In the genomic region with DNA sequence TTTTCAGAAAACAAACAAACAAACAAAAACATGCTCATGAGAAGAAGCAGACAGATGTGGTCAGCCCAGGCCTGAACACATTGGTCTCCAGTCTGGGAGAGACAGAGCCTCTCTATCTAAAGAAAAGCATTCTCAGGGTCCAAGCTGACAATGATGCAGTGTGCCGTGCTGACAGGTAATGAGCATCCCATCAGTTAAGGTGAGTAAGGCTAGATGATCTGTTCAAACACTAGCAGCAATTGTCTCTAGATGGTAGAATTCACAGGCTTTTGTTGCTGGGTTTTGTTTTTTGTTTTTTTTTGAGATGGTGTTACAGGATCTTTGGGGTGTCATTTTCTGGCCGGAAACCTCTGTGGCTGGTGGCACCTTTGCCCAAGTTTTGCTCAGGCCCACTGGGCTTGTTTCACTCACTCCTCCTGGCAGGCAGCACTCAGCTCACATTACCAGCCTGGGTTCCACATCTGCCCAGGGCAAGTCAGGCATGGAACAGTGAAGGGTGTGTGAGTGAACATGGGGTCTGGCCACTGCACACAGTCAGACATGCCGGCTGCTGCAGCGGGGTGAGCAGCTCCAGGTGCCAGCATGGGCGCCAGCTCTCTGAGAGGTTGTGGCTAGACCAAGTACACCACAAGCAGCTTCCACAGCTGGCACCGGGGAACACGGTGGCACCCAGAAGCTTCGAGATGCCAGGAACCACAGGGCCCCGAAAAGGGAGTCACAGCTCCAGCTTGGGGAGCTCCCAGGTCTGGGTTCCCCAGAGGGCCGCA, we compare ENCODE assay signal across 34 cellular contexts. TPM values are rescaled to one million over a fixed set of nuclear protein-coding genes. Genes with fewer than 3 reads are reported as not detected.
"Had no signal": no experiment of that assay in that cellular context is flagged by ENCODE, and none has a peak within 500 bp of the region (broad histone marks: within the 10 kb centered on the region; RNA-seq: fewer than 3 reads in every experiment).

No MANE protein-coding gene starts in this region.

- H3K9me3 ChIP-seq: SJSA1, SK-N-SH had no signal

- H3K4me2 ChIP-seq: SK-N-SH had no signal

- ATAC-seq: activated CD8-positive, alpha-beta memory T cell treated with anti-CD3 and anti-CD28 coated beads, Interleukin-2, amount 10 ng/mL, durations not matched to agents 7 days and 5 days; K562; Panc1; T-helper 17 cell had no signal

- H3K9me3 Mint-ChIP-seq: activated CD4-positive, alpha-beta memory T cell treated with anti-CD3 and anti-CD28 coated beads, Interleukin-2, amount 10 ng/mL, durations not matched to agents 7 days and 5 days; activated naive CD8-positive, alpha-beta T cell treated with anti-CD3 and anti-CD28 coated beads for 36 hours; T-cell had no signal

- H3K4me3 Mint-ChIP-seq: activated CD4-positive, alpha-beta memory T cell treated with anti-CD3 and anti-CD28 coated beads, Interleukin-2, amount 10 ng/mL, durations not matched to agents 7 days and 5 days; activated CD8-positive, alpha-beta memory T cell treated with anti-CD3 and anti-CD28 coated beads, Interleukin-2, amount 10 ng/mL, durations not matched to agents 7 days and 5 days; activated naive CD8-positive, alpha-beta T cell treated with anti-CD3 and anti-CD28 coated beads for 36 hours; T-cell; T-helper 17 cell had no signal

- H3K4me1 ChIP-seq: SJSA1 had no signal

- H3K36me3 ChIP-seq: cardiac muscle cell, SJSA1, WERI-Rb-1 had no signal

- H3K4me3 ChIP-seq: cardiac muscle cell, K562, SJSA1 had no signal

- H3K4me1 Mint-ChIP-seq: activated CD4-positive, alpha-beta memory T cell treated with anti-CD3 and anti-CD28 coated beads, Interleukin-2, amount 10 ng/mL, durations not matched to agents 7 days and 5 days; activated CD8-positive, alpha-beta memory T cell treated with anti-CD3 and anti-CD28 coated beads, Interleukin-2, amount 10 ng/mL, durations not matched to agents 7 days and 5 days; activated naive CD8-positive, alpha-beta T cell treated with anti-CD3 and anti-CD28 coated beads for 36 hours; T-cell had no signal

- H3K36me3 Mint-ChIP-seq: activated CD8-positive, alpha-beta memory T cell treated with anti-CD3 and anti-CD28 coated beads, Interleukin-2, amount 10 ng/mL, durations not matched to agents 7 days and 5 days; activated naive CD8-positive, alpha-beta T cell treated with anti-CD3 and anti-CD28 coated beads for 36 hours; T-cell had no signal

- H3K27ac Mint-ChIP-seq: activated CD4-positive, alpha-beta memory T cell treated with anti-CD3 and anti-CD28 coated beads, Interleukin-2, amount 10 ng/mL, durations not matched to agents 7 days and 5 days; activated CD8-positive, alpha-beta memory T cell treated with anti-CD3 and anti-CD28 coated beads, Interleukin-2, amount 10 ng/mL, durations not matched to agents 7 days and 5 days; activated naive CD8-positive, alpha-beta T cell treated with anti-CD3 and anti-CD28 coated beads for 36 hours; T-cell; T-helper 17 cell had no signal

- DNase-seq: activated CD4-positive, alpha-beta memory T cell treated with anti-CD3 and anti-CD28 coated beads, Interleukin-2, amount 10 ng/mL, durations not matched to agents 7 days and 5 days; activated CD4-positive, alpha-beta T cell treated with anti-CD3 and anti-CD28 coated beads for 1 hour; activated CD4-positive, alpha-beta T cell treated with anti-CD3 and anti-CD28 coated beads for 48 hours; activated CD4-positive, CD25-positive, alpha-beta regulatory T cell; activated CD8-positive, alpha-beta memory T cell treated with anti-CD3 and anti-CD28 coated beads for 24 hours; activated CD8-positive, alpha-beta memory T cell treated with anti-CD3 and anti-CD28 coated beads, Interleukin-2, amount 10 ng/mL, durations not matched to agents 7 days and 5 days; activated CD8-positive, alpha-beta memory T cell treated with anti-CD3 and anti-CD28 coated beads, Interleukin-2, amount 50 U/mL, for 48 hours; activated effector memory CD4-positive, alpha-beta T cell treated with Interleukin-2 at 50 U/mL for 16 hours; activated naive CD4-positive, alpha-beta T cell treated with anti-CD3 and anti-CD28 coated beads, Interleukin-2, amount 50 U/mL, for 16 hours; activated naive CD8-positive, alpha-beta T cell treated with anti-CD3 and anti-CD28 coated beads for 36 hours; activated T-cell treated with anti-CD3 and anti-CD28 coated beads, Interleukin-2, amount 50 U/mL, for 48 hours; amniotic stem cell; aorta; NCI-H1048; NCI-H1105 treated with DMSO at 0.1 percent for 48 hours; NCI-H1436; NCI-H1694; NCI-H1930; NCI-H2081 treated with DMSO at 0.1 percent for 48 hours; NCI-H345; NCI-H526; NCI-H774; SHP77 treated with DMSO at 0.1 percent for 48 hours; SK-N-SH; T-helper 17 cell; WERI-Rb-1 had no signal

- FAIRE-seq: K562 had no signal

- H3K9ac ChIP-seq: SK-N-SH had no signal

- H3K27ac ChIP-seq: cardiac muscle cell, SJSA1, WERI-Rb-1 had no signal

RNA-seq across cellular contexts. Expression of gene C1QA, which starts 2.5 kb away (rescaled TPM):
- total RNA-seq: activated CD4-positive, alpha-beta memory T cell treated with anti-CD3 and anti-CD28 coated beads, Interleukin-2, amount 10 ng/mL, durations not matched to agents 7 days and 5 days; activated CD8-positive, alpha-beta memory T cell treated with anti-CD3 and anti-CD28 coated beads, Interleukin-2, amount 10 ng/mL, durations not matched to agents 7 days and 5 days; activated naive CD8-positive, alpha-beta T cell treated with anti-CD3 and anti-CD28 coated beads for 36 hours; cardiac muscle cell; M059J; NCI-H460; RPMI7951; SJSA1; T-helper 17 cell had no signal
- polyA plus RNA-seq: cardiac muscle cell, K562, SK-N-SH had no signal

RNA-seq across cellular contexts. Expression of gene C1QC, which starts 9.6 kb away (rescaled TPM):
- total RNA-seq: activated CD4-positive, alpha-beta memory T cell treated with anti-CD3 and anti-CD28 coated beads, Interleukin-2, amount 10 ng/mL, durations not matched to agents 7 days and 5 days; activated CD8-positive, alpha-beta memory T cell treated with anti-CD3 and anti-CD28 coated beads, Interleukin-2, amount 10 ng/mL, durations not matched to agents 7 days and 5 days; activated naive CD8-positive, alpha-beta T cell treated with anti-CD3 and anti-CD28 coated beads for 36 hours; cardiac muscle cell; M059J; NCI-H460; RPMI7951; SJSA1; T-helper 17 cell had no signal
- polyA plus RNA-seq: cardiac muscle cell, K562, SK-N-SH had no signal

RNA-seq across cellular contexts. Expression of gene C1QB, which starts 19.2 kb away (rescaled TPM):
- total RNA-seq: activated CD4-positive, alpha-beta memory T cell treated with anti-CD3 and anti-CD28 coated beads, Interleukin-2, amount 10 ng/mL, durations not matched to agents 7 days and 5 days; activated CD8-positive, alpha-beta memory T cell treated with anti-CD3 and anti-CD28 coated beads, Interleukin-2, amount 10 ng/mL, durations not matched to agents 7 days and 5 days; activated naive CD8-positive, alpha-beta T cell treated with anti-CD3 and anti-CD28 coated beads for 36 hours; cardiac muscle cell; M059J; NCI-H460; RPMI7951; SJSA1; T-helper 17 cell had no signal
- polyA plus RNA-seq: cardiac muscle cell, K562, SK-N-SH had no signal
